In genomic region chr13:99686157-99686572, GRCh38 we compare ENCODE assay signal across 11 cellular contexts.
DNase-seq lines count a peak whose midpoint lies in the region; ATAC-seq, FAIRE-seq and TF ChIP-seq lines count a peak whose summit lies in the region.
"Had no signal": no experiment of that assay in that cellular context is flagged by ENCODE, and none has a peak within 500 bp of the region (broad histone marks: within the 10 kb centered on the region; RNA-seq: fewer than 3 reads in every experiment).

No MANE protein-coding gene starts in this region.

- no peaks in the 10 kb centered on the region for H3K9me3 Mint-ChIP-seq in WTC11
- H3K9me3 Mint-ChIP-seq: dendritic cell treated with granulocyte-macrophage colony-stimulating factor and Interleukin-4, amounts not matched to agents 40 ng/mL and 50 ng/mL, for 4 days; HFFc6 had no signal

- POLR2A ChIA-PET in WTC11 (lab: Charles Lee) = interaction anchor here (0.9 to 3.0 kb wide), 10 partner anchors 17 to 288 kb away, joined by 3 to 26 read pairs (median 5); no protein-coding TSS in a partner anchor

- TF ChIP-seq CTCF in WTC11 (IDR thresholded peaks at IDR 0.05) (no peak), pancreas (IDR thresholded peaks at IDR 0.05) (no peak), kidney (IDR thresholded peaks at IDR 0.05; ENCODE audit: borderline replicate concordance, extremely low read depth, insufficient read depth) (no peak)

- CTCF ChIA-PET in WTC11 (lab: Charles Lee) = interaction anchor here (1.0 to 5.0 kb wide), 9 partner anchors 17 to 273 kb away, joined by 3 to 37 read pairs (median 7); no protein-coding TSS in a partner anchor

- H3K9me3 ChIP-seq in pancreas (no peaks in the 10 kb centered on the region), kidney (ENCODE audit: control insufficient read depth in 1 of 2, low read length in 2 of 2) (no peaks in the 10 kb centered on the region)

- H3K4me1 ChIP-seq in pancreas = no peaks in the 10 kb centered on the region
- no peaks in the 10 kb centered on the region for H3K4me1 ChIP-seq in kidney (ENCODE audit: control insufficient read depth in 1 of 2, insufficient read depth in 1 of 2, low read depth in 1 of 2, low read length in 2 of 2)

- H3K4me3 ChIP-seq in pancreas = no peak overlapping the region
- no peak overlapping the region for H3K4me3 ChIP-seq in kidney (ENCODE audit: low read length in 2 of 2)

- H3K36me3 Mint-ChIP-seq in WTC11 = no peaks in the 10 kb centered on the region

- peaks cover 15% of the 10 kb centered on the region for H3K27me3 Mint-ChIP-seq in WTC11 (ENCODE audit: low read depth)

- no peak overlapping the region for H3K27ac ChIP-seq in pancreas
- no peak overlapping the region for H3K27ac ChIP-seq in kidney (ENCODE audit: low read depth in 2 of 2, low read length in 2 of 2)
- H3K27ac ChIP-seq: HL-60 had no signal

- H3K27me3 ChIP-seq in pancreas = no peaks in the 10 kb centered on the region

- WGBS in pancreas, 2 donors = 8 to 14% methylated on average over 5 of the region's 5 CpGs

- intact Hi-C loops in left cardiac atrium (cut with DNase I) = no loop called here
- intact Hi-C loops in pancreas (cut with DNase I) = no loop called here
- intact Hi-C loops in kidney (cut with DNase I) = no loop called here

- DNase-seq in H4 (ENCODE audit: low spot score) (peak; percentile 4), WTC11 (ENCODE audit: low spot score) (peak; percentile 38), left cardiac atrium (peak; percentile 38), pancreas (peak; percentile 33 to 69 (median 57)), NCI-H526 treated with DMSO at 0.1 percent for 48 hours (lab: John Stamatoyannopoulos, UW) (no peak), kidney (no peak), germinal center (ENCODE audit: low spot score) (no peak), SHP77 (lab: John Stamatoyannopoulos, UW) (no peak)
- DNase-seq: HFFc6 had no signal

- FAIRE-seq in pancreas (lab: Jason Lieb, UNC) = no peak
- no peak for FAIRE-seq in kidney (lab: Jason Lieb, UNC)

- peak overlapping the region; percentile 62 for H3K4me3 Mint-ChIP-seq in WTC11
- H3K4me3 Mint-ChIP-seq: dendritic cell treated with granulocyte-macrophage colony-stimulating factor and Interleukin-4, amounts not matched to agents 40 ng/mL and 50 ng/mL, for 4 days; HFFc6 had no signal

- no peak overlapping the region for H3K9ac ChIP-seq in kidney (ENCODE audit: low read length in 2 of 2)

- ATAC-seq in WTC11 = peak; percentile 11
- ATAC-seq in left cardiac atrium = peak; percentile 92 to 98
- ATAC-seq in pancreas = peak; percentile 90 to 100 (median 97)

- H3K36me3 ChIP-seq in pancreas (no peaks in the 10 kb centered on the region), kidney (ENCODE audit: control insufficient read depth in 1 of 2, insufficient read depth in 2 of 2, low read length in 2 of 2) (no peaks in the 10 kb centered on the region)

- peaks cover 80% of the 10 kb centered on the region for H3K4me1 Mint-ChIP-seq in WTC11

- H3K27ac Mint-ChIP-seq in WTC11 = peak overlapping the region; percentile 100
- H3K27ac Mint-ChIP-seq: dendritic cell treated with granulocyte-macrophage colony-stimulating factor and Interleukin-4, amounts not matched to agents 40 ng/mL and 50 ng/mL, for 4 days; HFFc6 had no signal

TF ChIP-seq in WTC11, 78 proteins besides CTCF, POLR2A, EP300 and RAD21 (continues in another document):
- no peak for TF ChIP-seq PRDM15 (CRISPR knock-in tag; IDR thresholded peaks at IDR 0.05)
- no peak for TF ChIP-seq NFE2L1 (CRISPR knock-in tag; IDR thresholded peaks at IDR 0.05)
- no peak for TF ChIP-seq FOXP1 (CRISPR knock-in tag; IDR thresholded peaks at IDR 0.05; ENCODE audit: borderline replicate concordance)
- no peak for TF ChIP-seq STAT6 (CRISPR knock-in tag; conservative IDR thresholded peaks at IDR 0.05; ENCODE audit: low read depth)
- TF ChIP-seq USF2 (CRISPR knock-in tag; IDR thresholded peaks at IDR 0.05) = no peak
- TF ChIP-seq FOXK1 (CRISPR knock-in tag; IDR thresholded peaks at IDR 0.05) = no peak
- no peak for TF ChIP-seq TEAD1 (CRISPR knock-in tag; IDR thresholded peaks at IDR 0.05)
- TF ChIP-seq ZNF317 (CRISPR knock-in tag; IDR thresholded peaks at IDR 0.05; ENCODE audit: borderline replicate concordance, low read depth) = no peak
- no peak for TF ChIP-seq KAT7 (CRISPR knock-in tag; IDR thresholded peaks at IDR 0.05; ENCODE audit: borderline replicate concordance)
- TF ChIP-seq ZNF512 (CRISPR knock-in tag; IDR thresholded peaks at IDR 0.05; ENCODE audit: borderline replicate concordance) = no peak
- no peak for TF ChIP-seq NFATC4 (CRISPR knock-in tag; IDR thresholded peaks at IDR 0.05)
- no peak for TF ChIP-seq RORB (CRISPR knock-in tag; IDR thresholded peaks at IDR 0.05)

Comparison
In these comparisons a context has a peak if more than half of its experiments do, and no peak if none do; other contexts are left out.
1. DNase-seq: peak in H4 (single experiment), WTC11 (single experiment), left cardiac atrium (single experiment) and pancreas (6 of 6); none in NCI-H526 treated with DMSO at 0.1 percent for 48 hours (single experiment), kidney (single experiment), germinal center (single experiment) and SHP77 (0 of 2).
2. ATAC-seq: peak in every context shown above with its lines; median percentile 97 in pancreas; 95 in left cardiac atrium; 11 in WTC11.